In the genomic region with DNA sequence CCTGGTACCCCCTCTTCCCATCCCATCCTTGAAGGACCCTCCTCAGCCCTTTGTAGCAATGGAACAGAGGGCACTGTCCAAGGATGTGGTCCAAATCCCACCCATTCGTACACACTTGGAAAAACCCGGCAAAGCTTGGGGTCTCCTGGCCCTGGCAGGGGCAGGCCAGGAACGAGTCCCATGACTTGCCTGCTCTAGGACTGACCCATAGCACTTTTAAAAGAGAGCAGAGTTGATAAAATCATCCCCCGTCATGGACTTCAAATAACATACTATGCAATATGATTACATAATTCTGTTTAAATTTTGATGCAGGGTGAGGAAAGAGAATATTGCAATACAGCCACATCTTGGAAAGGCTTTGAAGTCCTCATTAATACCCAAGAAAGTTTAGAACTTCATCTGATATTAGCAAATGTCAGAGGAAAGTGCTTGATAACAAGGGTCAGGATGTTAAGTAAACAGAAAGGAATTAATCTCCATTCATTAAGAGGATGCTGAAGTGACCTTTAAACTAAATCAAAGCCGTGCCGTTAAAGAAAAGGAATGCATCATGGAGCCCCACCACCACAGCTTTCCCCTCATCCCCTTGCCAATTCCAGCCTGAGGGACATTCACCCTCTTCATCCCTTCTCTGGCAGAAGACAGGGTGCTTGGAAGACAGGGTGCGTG, we compare ENCODE assay signal across 18 cellular contexts.
"Had no signal": no experiment of that assay in that cellular context is flagged by ENCODE, and none has a peak within 500 bp of the region (broad histone marks: within the 10 kb centered on the region; RNA-seq: fewer than 3 reads in every experiment).

No MANE protein-coding gene starts in this region.

- H3K36me3 ChIP-seq: esophagus squamous epithelium, neural progenitor cell, thoracic aorta, tibial nerve, upper lobe of left lung had no signal

- H3K27me3 ChIP-seq: neural progenitor cell, tibial nerve, upper lobe of left lung had no signal

- H3K27ac ChIP-seq: neural progenitor cell, parathyroid adenoma, skin epidermis, thoracic aorta, tibial nerve, upper lobe of left lung had no signal

- H3K4me3 ChIP-seq: esophagus squamous epithelium, lung, mucosa of descending colon, neural progenitor cell, skin epidermis, thoracic aorta, tibial nerve, upper lobe of left lung had no signal

- DNase-seq: cortex of kidney; effector memory CD8-positive, alpha-beta T cell; erythroblast; esophagus squamous epithelium; head of caudate nucleus; mucosa of descending colon; naive B cell; stimulated activated CD4-positive, alpha-beta T cell treated with anti-CD3 and anti-CD28 coated beads, Interleukin-15, amount 100 ng/mL, for 24 hours; stimulated activated CD4-positive, alpha-beta T cell treated with anti-CD3 and anti-CD28 coated beads, Interleukin-2, amount 100 ng/mL, for 48 hours; stimulated activated naive B cell treated with anti-CD40 and anti-IgM and Interleukin-4, amounts not matched to agents 10 μg/mL and 1 μg/mL and 100 μg/mL, for 72 hours; upper lobe of left lung had no signal

- H3K9me3 ChIP-seq: esophagus squamous epithelium, mucosa of descending colon, thoracic aorta, tibial nerve, upper lobe of left lung had no signal

- ATAC-seq: effector memory CD8-positive, alpha-beta T cell; left lobe of liver; mucosa of descending colon; stimulated activated naive B cell treated with anti-CD40 and anti-IgM and Interleukin-4, amounts not matched to agents 10 μg/mL and 1 μg/mL and 100 μg/mL, for 72 hours had no signal

- H3K4me1 ChIP-seq: parathyroid adenoma had no signal
